In the genomic region with DNA sequence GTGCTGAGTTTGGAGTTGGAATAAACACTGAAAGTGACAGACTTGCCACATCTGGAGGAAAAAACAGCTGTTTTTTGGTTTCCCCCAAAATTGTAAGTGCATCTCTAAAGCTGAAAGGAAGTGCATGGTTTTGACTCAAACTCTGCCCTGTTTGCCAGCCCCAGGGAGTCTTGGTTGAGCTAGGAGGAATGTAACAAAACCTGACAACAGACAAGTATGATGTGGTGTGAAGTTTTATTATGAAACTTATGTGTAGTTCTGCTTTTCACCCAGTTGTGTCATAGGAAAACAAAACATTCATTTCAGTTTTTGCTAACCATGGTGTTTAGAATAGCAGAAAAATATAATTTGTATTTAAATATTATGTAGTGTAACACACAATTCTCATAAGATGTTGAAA, we compare ENCODE assay signal across 10 cellular contexts. TPM values are rescaled to one million over a fixed set of nuclear protein-coding genes. Genes with fewer than 3 reads are reported as not detected.
DNase-seq lines count a peak whose midpoint lies in the region; ATAC-seq and TF ChIP-seq lines count a peak whose summit lies in the region.
"Had no signal": no experiment of that assay in that cellular context is flagged by ENCODE, and none has a peak within 500 bp of the region (broad histone marks: within the 10 kb centered on the region; RNA-seq: fewer than 3 reads in every experiment).

No MANE protein-coding gene starts in this region.

- peak; percentile 96 for ATAC-seq in activated T-helper 17 cell treated with anti-CD3 and anti-CD28 coated beads, Interleukin-2, amount 50 U/mL, for 72 hours (replicated peaks)
- ATAC-seq in stimulated activated naive CD8-positive, alpha-beta T cell treated with anti-CD3 and anti-CD28 coated beads, Interleukin-15, amount 100 ng/mL, for 72 hours, result peak; percentile 92

- no peak for DNase-seq in activated naive CD4-positive, alpha-beta T cell treated with anti-CD3 and anti-CD28 coated beads, Interleukin-2, amount 10 ng/mL, durations not matched to agents 7 days and 5 days
- no peak for DNase-seq in activated naive CD4-positive, alpha-beta T cell (lab: John Stamatoyannopoulos, UW)
- DNase-seq in KG1 (lab: John Stamatoyannopoulos, UW) (peak; percentile 26), head of caudate nucleus (no peak), glutamatergic neuron (no peak), transverse colon (no peak)
- peak in 1 of 2 donors; percentile 35 for DNase-seq in stimulated activated naive CD8-positive, alpha-beta T cell treated with anti-CD3 and anti-CD28 coated beads, Interleukin-15, amount 100 ng/mL, for 72 hours
- DNase-seq: EL, heart left ventricle had no signal

- no peaks in the 10 kb centered on the region for H3K27me3 ChIP-seq in transverse colon
- H3K27me3 ChIP-seq: heart left ventricle had no signal

- peaks cover 67% of the 10 kb centered on the region for H3K36me3 Mint-ChIP-seq in activated naive CD4-positive, alpha-beta T cell treated with anti-CD3 and anti-CD28 coated beads, Interleukin-2, amount 10 ng/mL, durations not matched to agents 7 days and 5 days
- peaks cover 39% of the 10 kb centered on the region for H3K36me3 Mint-ChIP-seq in activated T-helper 17 cell treated with anti-CD3 and anti-CD28 coated beads, Interleukin-2, amount 50 U/mL, for 72 hours (ENCODE audit: low read depth)
- peaks cover 4% of the 10 kb centered on the region for H3K36me3 Mint-ChIP-seq in glutamatergic neuron (ENCODE audit: unreplicated experiment)

- no peak for TF ChIP-seq POLR2A in transverse colon (IDR thresholded peaks at IDR 0.05)

- H3K4me1 Mint-ChIP-seq in activated naive CD4-positive, alpha-beta T cell treated with anti-CD3 and anti-CD28 coated beads, Interleukin-2, amount 10 ng/mL, durations not matched to agents 7 days and 5 days, result peaks cover 23% of the 10 kb centered on the region
- peaks cover 26% of the 10 kb centered on the region for H3K4me1 Mint-ChIP-seq in activated T-helper 17 cell treated with anti-CD3 and anti-CD28 coated beads, Interleukin-2, amount 50 U/mL, for 72 hours
- H3K4me1 Mint-ChIP-seq in stimulated activated naive CD8-positive, alpha-beta T cell treated with anti-CD3 and anti-CD28 coated beads, Interleukin-15, amount 100 ng/mL, for 72 hours, result peaks cover 27% of the 10 kb centered on the region
- H3K4me1 Mint-ChIP-seq in glutamatergic neuron (ENCODE audit: low read depth, unreplicated experiment), result no peaks in the 10 kb centered on the region

- H3K36me3 ChIP-seq in transverse colon, result no peaks in the 10 kb centered on the region

- H3K27me3 Mint-ChIP-seq in activated naive CD4-positive, alpha-beta T cell treated with anti-CD3 and anti-CD28 coated beads, Interleukin-2, amount 10 ng/mL, durations not matched to agents 7 days and 5 days, result no peaks in the 10 kb centered on the region
- H3K27me3 Mint-ChIP-seq in activated T-helper 17 cell treated with anti-CD3 and anti-CD28 coated beads, Interleukin-2, amount 50 U/mL, for 72 hours, result no peaks in the 10 kb centered on the region
- no peaks in the 10 kb centered on the region for H3K27me3 Mint-ChIP-seq in stimulated activated naive CD8-positive, alpha-beta T cell treated with anti-CD3 and anti-CD28 coated beads, Interleukin-15, amount 100 ng/mL, for 72 hours
- H3K27me3 Mint-ChIP-seq in glutamatergic neuron (ENCODE audit: unreplicated experiment), result no peaks in the 10 kb centered on the region

- no peak overlapping the region for H3K4me3 Mint-ChIP-seq in activated naive CD4-positive, alpha-beta T cell treated with anti-CD3 and anti-CD28 coated beads, Interleukin-2, amount 10 ng/mL, durations not matched to agents 7 days and 5 days
- no peak overlapping the region for H3K4me3 Mint-ChIP-seq in activated T-helper 17 cell treated with anti-CD3 and anti-CD28 coated beads, Interleukin-2, amount 50 U/mL, for 72 hours
- H3K4me3 Mint-ChIP-seq in stimulated activated naive CD8-positive, alpha-beta T cell treated with anti-CD3 and anti-CD28 coated beads, Interleukin-15, amount 100 ng/mL, for 72 hours, result no peak overlapping the region
- no peak overlapping the region for H3K4me3 Mint-ChIP-seq in glutamatergic neuron (ENCODE audit: unreplicated experiment)

- TF ChIP-seq EP300 in transverse colon (IDR thresholded peaks at IDR 0.05; ENCODE audit: low read depth), result no peak

- H3K9me3 ChIP-seq in transverse colon, result no peaks in the 10 kb centered on the region
- H3K9me3 ChIP-seq: heart left ventricle had no signal

- intact Hi-C loops in head of caudate nucleus (cut with DNase I), result no loop called here
- intact Hi-C loops in transverse colon (cut with DNase I; ENCODE audit: low total_unique reads), result no loop called here

- H3K9me3 Mint-ChIP-seq in activated naive CD4-positive, alpha-beta T cell treated with anti-CD3 and anti-CD28 coated beads, Interleukin-2, amount 10 ng/mL, durations not matched to agents 7 days and 5 days, result peaks cover 4% of the 10 kb centered on the region
- H3K9me3 Mint-ChIP-seq in activated T-helper 17 cell treated with anti-CD3 and anti-CD28 coated beads, Interleukin-2, amount 50 U/mL, for 72 hours, result peaks cover 4% of the 10 kb centered on the region
- H3K9me3 Mint-ChIP-seq in stimulated activated naive CD8-positive, alpha-beta T cell treated with anti-CD3 and anti-CD28 coated beads, Interleukin-15, amount 100 ng/mL, for 72 hours, result peaks cover 5 to 9% of the 10 kb centered on the region in 2 donors
- no peaks in the 10 kb centered on the region for H3K9me3 Mint-ChIP-seq in glutamatergic neuron (ENCODE audit: unreplicated experiment)

- CTCF ChIA-PET in activated naive CD4-positive, alpha-beta T cell treated with anti-CD3 and anti-CD28 coated beads, Interleukin-2, amount 10 ng/mL, durations not matched to agents 7 days and 5 days (lab: Charles Lee), result interaction anchor here (1.3 kb wide), 1 partner anchor 11 kb away, joined by 3 read pairs; no protein-coding TSS in a partner anchor

- no peak overlapping the region for H3K4me3 ChIP-seq in transverse colon
- H3K4me3 ChIP-seq: heart left ventricle had no signal

- H3K27ac Mint-ChIP-seq in activated naive CD4-positive, alpha-beta T cell treated with anti-CD3 and anti-CD28 coated beads, Interleukin-2, amount 10 ng/mL, durations not matched to agents 7 days and 5 days, result peak overlapping the region; percentile 40
- H3K27ac Mint-ChIP-seq in activated T-helper 17 cell treated with anti-CD3 and anti-CD28 coated beads, Interleukin-2, amount 50 U/mL, for 72 hours, result peak overlapping the region; percentile 29
- H3K27ac Mint-ChIP-seq in stimulated activated naive CD8-positive, alpha-beta T cell treated with anti-CD3 and anti-CD28 coated beads, Interleukin-15, amount 100 ng/mL, for 72 hours, result peak overlapping the region in 1 of 2 donors; percentile 48
- H3K27ac Mint-ChIP-seq in glutamatergic neuron (ENCODE audit: unreplicated experiment), result no peak overlapping the region

- in situ Hi-C loops in transverse colon (cut with MboI; ENCODE audit: low pct_ligation_motif_present in 1 of 4, low pct_unique_long_range_greater_than_20kb in 1 of 4, low sequenced_read_pairs in 3 of 4), result no loop called here

- TF ChIP-seq CTCF in glutamatergic neuron (IDR thresholded peaks at IDR 0.05; ENCODE audit: partially characterized antibody, unreplicated experiment) (no peak), transverse colon (IDR thresholded peaks at IDR 0.05) (no peak)

- H3K4me1 ChIP-seq in transverse colon, result peaks cover 0 to 9% (median 0%) of the 10 kb centered on the region in 4 donors

- H3K27ac ChIP-seq in transverse colon, result no peak overlapping the region

RNA-seq across cellular contexts. Expression of a gene that starts 31.7 kb away (rescaled TPM):
- 10 to 100 TPM; 23.0 to 25.5 TPM for total RNA-seq in activated T-helper 17 cell treated with anti-CD3 and anti-CD28 coated beads, Interleukin-2, amount 50 U/mL, for 72 hours
- total RNA-seq in glutamatergic neuron (ENCODE audit: unreplicated experiment) (14.1 TPM), transverse colon (10 to 100 TPM; 48.1 to 91.1 (median 66.1) TPM)
